Comparison of ENCODE assay signal across 13 cellular contexts in the genomic region with DNA sequence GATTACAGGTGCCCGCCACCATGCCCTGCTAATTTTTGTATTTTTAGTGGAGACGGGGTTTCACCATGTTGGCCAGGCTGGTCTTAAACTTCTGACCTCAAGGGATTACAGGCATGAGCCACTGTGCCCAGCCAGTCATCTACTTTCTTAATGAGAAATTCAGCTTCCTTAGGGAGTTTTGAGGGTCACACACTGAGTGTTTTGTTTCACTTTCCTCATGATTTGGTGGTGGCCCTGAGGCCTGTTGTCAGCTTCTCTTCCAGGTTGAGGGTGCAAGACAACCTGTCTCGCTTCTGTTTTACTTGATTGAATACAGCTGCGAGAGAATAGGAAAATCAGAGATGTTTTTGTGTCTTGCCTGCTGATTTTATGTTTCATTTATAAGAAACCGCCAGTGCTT. TPM values are rescaled to one million over a fixed set of nuclear protein-coding genes. Genes with fewer than 3 reads are reported as not detected.
DNase-seq lines count a peak whose midpoint lies in the region; ATAC-seq and TF ChIP-seq lines count a peak whose summit lies in the region.
"Had no signal": no experiment of that assay in that cellular context is flagged by ENCODE, and none has a peak within 500 bp of the region (broad histone marks: within the 10 kb centered on the region; RNA-seq: fewer than 3 reads in every experiment).

No MANE protein-coding gene starts in this region.

- POLR2A ChIA-PET in T-cell (lab: Charles Lee), result interaction anchor here in 1 of 2 donors (0.6 kb wide), 1 partner anchor 30 kb away, joined by 3 read pairs; no protein-coding TSS in a partner anchor

- H3K4me1 Mint-ChIP-seq in natural killer cell treated with Interleukin-12 subunit alpha and Interleukin-12 subunit beta and Interleukin-15 and Interleukin-18, amount 100 ng/mL, for 72 hours (ENCODE audit: low read depth in 2 of 2), result peaks cover 9 to 12% of the 10 kb centered on the region in 2 donors
- H3K4me1 Mint-ChIP-seq in natural killer cell (peaks cover 12 to 15% of the 10 kb centered on the region in 2 donors), T-cell (peaks cover 48 to 58% (median 51%) of the 10 kb centered on the region in 3 donors)
- H3K4me1 Mint-ChIP-seq in stimulated activated naive B cell treated with anti-CD40 and anti-IgM and Interleukin-4, amounts not matched to agents 10 μg/mL and 1 μg/mL and 100 μg/mL, for 72 hours, result peaks cover 9 to 17% of the 10 kb centered on the region in 2 donors

- CTCF ChIA-PET in T-cell (lab: Charles Lee), result interaction anchor here (0.6 kb wide), 3 partner anchors 9 to 201 kb away, joined by 3 to 4 read pairs (median 4); no protein-coding TSS in a partner anchor

- DNase-seq in natural killer cell treated with Interleukin-12 subunit alpha and Interleukin-12 subunit beta and Interleukin-15 and Interleukin-18, amount 100 ng/mL, for 72 hours (ENCODE audit: low spot score), result no peak
- DNase-seq in natural killer cell, result no peak
- peak; percentile 32 for DNase-seq in stimulated activated naive B cell treated with anti-CD40 and anti-IgM and Interleukin-4, amounts not matched to agents 10 μg/mL and 1 μg/mL and 100 μg/mL, for 72 hours
- DNase-seq in NOMO-1 treated with dmso at 0.1 percent for 144 hours (lab: John Stamatoyannopoulos, UW; ENCODE audit: unreplicated experiment), result no peak
- DNase-seq in T-cell, result no peak
- no peak for DNase-seq in kidney glomerular epithelial cell (lab: John Stamatoyannopoulos, UW)
- DNase-seq: activated CD8-positive, alpha-beta T cell treated with anti-CD3 and anti-CD28 coated beads for 36 hours; amygdala; NCI-H226; SJCRH30 had no signal

- peak; percentile 73 to 92 for ATAC-seq in natural killer cell treated with Interleukin-12 subunit alpha and Interleukin-12 subunit beta and Interleukin-15 and Interleukin-18, amount 100 ng/mL, for 72 hours
- no peak for ATAC-seq in natural killer cell
- ATAC-seq in GM21786 (IDR thresholded peaks at IDR 0.05; ENCODE audit: unreplicated experiment), result peak; percentile 74
- peak; percentile 78 for ATAC-seq in HG03342 (IDR thresholded peaks at IDR 0.05; ENCODE audit: unreplicated experiment)
- peak; percentile 92 to 95 for ATAC-seq in stimulated activated naive B cell treated with anti-CD40 and anti-IgM and Interleukin-4, amounts not matched to agents 10 μg/mL and 1 μg/mL and 100 μg/mL, for 72 hours (replicated peaks)
- ATAC-seq in T-cell (replicated peaks in 1 of 4), result no peak
- ATAC-seq: activated CD8-positive, alpha-beta T cell treated with anti-CD3 and anti-CD28 coated beads for 36 hours; HCT116 had no signal

- no peak overlapping the region for H3K4me3 Mint-ChIP-seq in natural killer cell treated with Interleukin-12 subunit alpha and Interleukin-12 subunit beta and Interleukin-15 and Interleukin-18, amount 100 ng/mL, for 72 hours
- H3K4me3 Mint-ChIP-seq in natural killer cell (no peak overlapping the region), T-cell (peak overlapping the region in 1 of 3 donors; percentile 49)
- no peak overlapping the region for H3K4me3 Mint-ChIP-seq in stimulated activated naive B cell treated with anti-CD40 and anti-IgM and Interleukin-4, amounts not matched to agents 10 μg/mL and 1 μg/mL and 100 μg/mL, for 72 hours
- H3K4me3 Mint-ChIP-seq: activated CD8-positive, alpha-beta T cell treated with anti-CD3 and anti-CD28 coated beads for 36 hours had no signal

- H3K27ac Mint-ChIP-seq in natural killer cell treated with Interleukin-12 subunit alpha and Interleukin-12 subunit beta and Interleukin-15 and Interleukin-18, amount 100 ng/mL, for 72 hours, result peak overlapping the region in 1 of 2 donors; percentile 83
- H3K27ac Mint-ChIP-seq in natural killer cell (no peak overlapping the region), T-cell (peak overlapping the region in 1 of 2 donors; percentile 40)
- peak overlapping the region; percentile 27 for H3K27ac Mint-ChIP-seq in stimulated activated naive B cell treated with anti-CD40 and anti-IgM and Interleukin-4, amounts not matched to agents 10 μg/mL and 1 μg/mL and 100 μg/mL, for 72 hours
- H3K27ac Mint-ChIP-seq: activated CD8-positive, alpha-beta T cell treated with anti-CD3 and anti-CD28 coated beads for 36 hours had no signal

- peaks cover 5% of the 10 kb centered on the region for H3K36me3 Mint-ChIP-seq in natural killer cell treated with Interleukin-12 subunit alpha and Interleukin-12 subunit beta and Interleukin-15 and Interleukin-18, amount 100 ng/mL, for 72 hours
- no peaks in the 10 kb centered on the region for H3K36me3 Mint-ChIP-seq in natural killer cell
- H3K36me3 Mint-ChIP-seq in stimulated activated naive B cell treated with anti-CD40 and anti-IgM and Interleukin-4, amounts not matched to agents 10 μg/mL and 1 μg/mL and 100 μg/mL, for 72 hours, result peaks cover 2 to 3% of the 10 kb centered on the region in 2 donors
- H3K36me3 Mint-ChIP-seq in T-cell, result peaks cover 3% of the 10 kb centered on the region

- intact Hi-C loops in natural killer cell (cut with micrococcal nuclease), result no loop called here

- no peak for TF ChIP-seq CTCF in natural killer cell (IDR thresholded peaks at IDR 0.05)

- H3K9me3 Mint-ChIP-seq in natural killer cell treated with Interleukin-12 subunit alpha and Interleukin-12 subunit beta and Interleukin-15 and Interleukin-18, amount 100 ng/mL, for 72 hours, result peaks cover 4% of the 10 kb centered on the region
- H3K9me3 Mint-ChIP-seq in natural killer cell (no peaks in the 10 kb centered on the region), T-cell (peaks cover 0 to 4% (median 0%) of the 10 kb centered on the region in 3 donors)
- peaks cover 0 to 2% of the 10 kb centered on the region in 2 donors for H3K9me3 Mint-ChIP-seq in stimulated activated naive B cell treated with anti-CD40 and anti-IgM and Interleukin-4, amounts not matched to agents 10 μg/mL and 1 μg/mL and 100 μg/mL, for 72 hours
- H3K9me3 Mint-ChIP-seq: activated CD8-positive, alpha-beta T cell treated with anti-CD3 and anti-CD28 coated beads for 36 hours had no signal

- H3K27me3 Mint-ChIP-seq in natural killer cell treated with Interleukin-12 subunit alpha and Interleukin-12 subunit beta and Interleukin-15 and Interleukin-18, amount 100 ng/mL, for 72 hours, result no peaks in the 10 kb centered on the region
- no peaks in the 10 kb centered on the region for H3K27me3 Mint-ChIP-seq in natural killer cell (ENCODE audit: low read depth in 2 of 2)
- H3K27me3 Mint-ChIP-seq in stimulated activated naive B cell treated with anti-CD40 and anti-IgM and Interleukin-4, amounts not matched to agents 10 μg/mL and 1 μg/mL and 100 μg/mL, for 72 hours, result no peaks in the 10 kb centered on the region
- H3K27me3 Mint-ChIP-seq in T-cell, result no peaks in the 10 kb centered on the region
- H3K27me3 Mint-ChIP-seq: activated CD8-positive, alpha-beta T cell treated with anti-CD3 and anti-CD28 coated beads for 36 hours had no signal

RNA-seq across cellular contexts. Expression of gene FRY, which starts 9.9 kb away (rescaled TPM):
- total RNA-seq in natural killer cell treated with Interleukin-12 subunit alpha and Interleukin-12 subunit beta and Interleukin-15 and Interleukin-18, amount 100 ng/mL, for 72 hours, result 1 to 10 TPM; 1.5 to 6.1 TPM
- total RNA-seq in natural killer cell, result 10 to 100 TPM; 25.1 to 52.1 (median 27.4) TPM
- total RNA-seq in T-cell, result 10 to 100 TPM; 11.5 to 35.3 (median 15.2) TPM

Comparison
In these comparisons a context has a peak if more than half of its experiments do, and no peak if none do; other contexts are left out.
1. ATAC-seq: peak in natural killer cell treated with Interleukin-12 subunit alpha and Interleukin-12 subunit beta and Interleukin-15 and Interleukin-18, amount 100 ng/mL, for 72 hours (2 of 2), GM21786 (single experiment), HG03342 (single experiment) and stimulated activated naive B cell treated with anti-CD40 and anti-IgM and Interleukin-4, amounts not matched to agents 10 μg/mL and 1 μg/mL and 100 μg/mL, for 72 hours (2 of 2); none in natural killer cell (0 of 3) and T-cell (0 of 4).